Comparison of ENCODE assay signal across 14 cellular contexts in the genomic region with DNA sequence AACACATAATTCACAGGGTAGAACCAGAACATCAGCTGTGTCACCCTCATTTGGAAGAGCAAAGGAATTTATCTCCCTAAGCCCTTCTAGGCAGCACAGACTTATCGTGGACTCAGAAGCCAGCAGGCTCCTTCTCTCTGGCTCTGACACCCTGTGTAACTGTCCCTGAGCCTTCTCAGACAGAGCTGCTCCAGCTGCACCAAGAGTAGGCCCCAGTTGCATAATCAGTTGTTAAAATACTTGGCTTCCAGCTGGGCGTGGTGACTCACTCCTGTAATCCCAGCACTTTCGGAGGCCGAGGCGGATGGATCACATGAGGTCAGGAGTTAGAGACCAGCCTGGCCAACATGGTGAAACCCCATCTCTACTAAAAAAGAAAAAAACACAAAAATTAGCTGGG. TPM values are rescaled to one million over a fixed set of nuclear protein-coding genes. Genes with fewer than 3 reads are reported as not detected.
DNase-seq lines count a peak whose midpoint lies in the region; ATAC-seq and TF ChIP-seq lines count a peak whose summit lies in the region.
"Had no signal": no experiment of that assay in that cellular context is flagged by ENCODE, and none has a peak within 500 bp of the region (broad histone marks: within the 10 kb centered on the region; RNA-seq: fewer than 3 reads in every experiment).

No MANE protein-coding gene starts in this region.

- H3K4me3 ChIP-seq in breast epithelium (no peak overlapping the region), mammary epithelial cell (replicated peaks in 1 of 3; ENCODE audit: insufficient read depth in 1 of 3, low read depth in 2 of 3, low read length in 3 of 3) (no peak overlapping the region)
- H3K4me3 ChIP-seq: esophagus muscularis mucosa, Peyer's patch had no signal

- in situ Hi-C loops in mammary epithelial cell (cut with MboI; ENCODE audit: low sequenced_read_pairs in 2 of 2): no loop called here
- in situ Hi-C loops in KBM-7 (cut with MboI; ENCODE audit: low pct_unique_long_range_greater_than_20kb, low sequenced_read_pairs): no loop called here

- DNase-seq in MCF 10A (ENCODE audit: unreplicated experiment): peak; percentile 89
- no peak for DNase-seq in breast epithelium (ENCODE audit: low spot score in 2 of 2)
- peak; percentile 21 for DNase-seq in mammary epithelial cell
- DNase-seq in left colon: peak; percentile 16 to 38
- no peak for DNase-seq in KBM-7
- DNase-seq in T-helper 17 cell: no peak
- DNase-seq in NCI-H526 treated with DMSO at 0.1 percent for 48 hours (lab: John Stamatoyannopoulos, UW): no peak
- DNase-seq in AML-193 (lab: John Stamatoyannopoulos, UW): no peak
- DNase-seq: NCI-H2171; occipital lobe; stimulated activated CD4-positive, alpha-beta T cell treated with anti-CD3 and anti-CD28 coated beads, Interleukin-2, amount 100 ng/mL, for 24 hours; stimulated activated naive CD4-positive, alpha-beta T cell had no signal

- no peak overlapping the region for H3K4me3 Mint-ChIP-seq in MCF 10A (ENCODE audit: unreplicated experiment)
- H3K4me3 Mint-ChIP-seq in T-helper 17 cell: no peak overlapping the region

- H3K4me1 Mint-ChIP-seq in MCF 10A (ENCODE audit: insufficient read depth, unreplicated experiment) (peaks cover 11% of the 10 kb centered on the region), T-helper 17 cell (no peaks in the 10 kb centered on the region)

- H3K27me3 Mint-ChIP-seq in MCF 10A (ENCODE audit: insufficient read depth, unreplicated experiment): no peaks in the 10 kb centered on the region
- H3K27me3 Mint-ChIP-seq in T-helper 17 cell: no peaks in the 10 kb centered on the region

- H3K27ac ChIP-seq in breast epithelium (no peak overlapping the region), mammary epithelial cell (ENCODE audit: insufficient read depth, low read depth, low read length) (no peak overlapping the region)
- H3K27ac ChIP-seq: esophagus muscularis mucosa, Peyer's patch had no signal

- BruUV-seq in MCF 10A (replicated peaks; lab: Mats Ljungman, UMichigan): no TSS peak
- BruUV-seq in mammary epithelial cell (replicated peaks; lab: Mats Ljungman, UMichigan): no TSS peak

- POLR2A ChIA-PET in MCF 10A (lab: Yijun Ruan, JAX): interaction anchor here (0.6 to 1.5 kb wide), 4 partner anchors 22 to 83 kb away, joined by 3 to 5 read pairs (median 4); no protein-coding TSS in a partner anchor

- H3K9me3 ChIP-seq in breast epithelium (no peaks in the 10 kb centered on the region), mammary epithelial cell (replicated peaks; ENCODE audit: insufficient read depth, low read length) (no peaks in the 10 kb centered on the region), T-helper 17 cell (ENCODE audit: control insufficient read depth, low read length, poor library complexity, severe bottlenecking) (no peaks in the 10 kb centered on the region)
- H3K9me3 ChIP-seq: esophagus muscularis mucosa, Peyer's patch had no signal

- H3K36me3 Mint-ChIP-seq in MCF 10A (ENCODE audit: insufficient read depth, unreplicated experiment) (peaks cover 14% of the 10 kb centered on the region), T-helper 17 cell (ENCODE audit: low read depth) (peaks cover 2% of the 10 kb centered on the region)

- dilution Hi-C loops in mammary epithelial cell (cut with HindIII; ENCODE audit: low sequenced_read_pairs): no loop called here

- H3K4me1 ChIP-seq in breast epithelium: no peaks in the 10 kb centered on the region
- H3K4me1 ChIP-seq in mammary epithelial cell (ENCODE audit: insufficient read depth, low read length): no peaks in the 10 kb centered on the region
- H3K4me1 ChIP-seq: esophagus muscularis mucosa, Peyer's patch had no signal

- CTCF ChIA-PET in MCF 10A (lab: Yijun Ruan, JAX) (interaction anchor here (1.2 to 2.6 kb wide), 4 partner anchors 58 to 287 kb away, joined by 3 to 17 read pairs (median 8); partner anchors contain the start of gene XYLB), mammary epithelial cell (lab: Charles Lee; ENCODE audit: low non-redundant PET) (no interaction called here)

- no peaks in the 10 kb centered on the region for H3K9me3 Mint-ChIP-seq in MCF 10A (ENCODE audit: unreplicated experiment)

- H3K79me2 ChIP-seq in mammary epithelial cell (ENCODE audit: insufficient read depth, low read length): no peaks in the 10 kb centered on the region

- intact Hi-C loops in MCF 10A (cut with micrococcal nuclease) (no loop called here), breast epithelium (cut with DNase I; ENCODE audit: low total_unique reads) (no loop called here), mammary epithelial cell (cut with micrococcal nuclease) (no loop called here), left colon (cut with DNase I, micrococcal nuclease) (no loop called here)

- no peak overlapping the region for H2AFZ ChIP-seq in mammary epithelial cell (ENCODE audit: low read depth, low read length)

- TF ChIP-seq CTCF in MCF 10A (IDR thresholded peaks at IDR 0.05; ENCODE audit: unreplicated experiment) (no peak), breast epithelium (IDR thresholded peaks at IDR 0.05) (no peak), mammary epithelial cell (conservative IDR thresholded peaks at IDR 0.05 in 1 of 2, IDR thresholded peaks at IDR 0.05 in 1 of 2; ENCODE audit: extremely low read depth in 1 of 2, insufficient read depth in 1 of 2, low read depth in 1 of 2, low read length in 2 of 2) (no peak)

- 93% methylated on average over 5 of the region's 5 CpGs for WGBS in mammary epithelial cell (ENCODE audit: low coverage, missing lambda C conversion rate)

- no peaks in the 10 kb centered on the region for H4K20me1 ChIP-seq in mammary epithelial cell (ENCODE audit: insufficient read depth, low read length)

- H3K27me3 ChIP-seq in breast epithelium (no peaks in the 10 kb centered on the region), mammary epithelial cell (ENCODE audit: insufficient read depth, low read length) (no peaks in the 10 kb centered on the region)
- H3K27me3 ChIP-seq: esophagus muscularis mucosa, Peyer's patch had no signal

- no peaks in the 10 kb centered on the region for H3K36me3 ChIP-seq in breast epithelium
- no peaks in the 10 kb centered on the region for H3K36me3 ChIP-seq in mammary epithelial cell (ENCODE audit: insufficient read depth, low read length)

- ATAC-seq in left colon (peak; percentile 35), T-helper 17 cell (no peak)

- H3K4me2 ChIP-seq in mammary epithelial cell (ENCODE audit: insufficient read depth, low read depth, low read length): no peak overlapping the region

- H3K9ac ChIP-seq in mammary epithelial cell (ENCODE audit: insufficient read depth, low read length): no peak overlapping the region

- no peak for TF ChIP-seq POLR2A in breast epithelium (IDR thresholded peaks at IDR 0.05)

- H3K27ac Mint-ChIP-seq in MCF 10A (ENCODE audit: low read depth, unreplicated experiment) (no peak overlapping the region), T-helper 17 cell (no peak overlapping the region)

RNA-seq across cellular contexts. Expression of gene ACVR2B, which starts 49.4 kb away (rescaled TPM):
- total RNA-seq in MCF 10A (2022) (3.6 and 3.8 TPM in 2 replicates), breast epithelium (10 to 100 TPM in 2 of 3 donors, 1 to 10 TPM in 1; 4.0 to 10.7 (median 10.2) TPM), mammary epithelial cell (1 to 10 TPM; 3.0 to 3.3 TPM), left colon (1 to 10 TPM; 5.2 to 7.1 TPM), T-helper 17 cell (1 to 10 TPM; 6.6 to 6.7 TPM)
- 1.9 TPM for polyA plus RNA-seq in mammary epithelial cell
- polyA minus RNA-seq in mammary epithelial cell: 7.8 TPM

RNA-seq across cellular contexts. Expression of gene XYLB, which starts 57.7 kb away (rescaled TPM):
- total RNA-seq in MCF 10A (2022) (4.4 and 6.6 TPM in 2 replicates), breast epithelium (1 to 10 TPM; 5.2 to 7.9 (median 6.7) TPM), mammary epithelial cell (1 to 10 TPM; 3.0 to 4.5 TPM), left colon (10 to 100 TPM; 18.0 to 19.2 TPM), T-helper 17 cell (1 to 10 TPM in 1 of 2 donors, under 1 TPM in 1; 0.75 to 2.8 TPM)
- polyA plus RNA-seq in mammary epithelial cell: 3.3 TPM
- 38.2 TPM for polyA minus RNA-seq in mammary epithelial cell

Comparison
In these comparisons a context has a peak if more than half of its experiments do, and no peak if none do; other contexts are left out.
1. DNase-seq: peak in MCF 10A (single experiment), mammary epithelial cell (single experiment) and left colon (2 of 2); none in breast epithelium (0 of 2), KBM-7 (single experiment), T-helper 17 cell (0 of 3), NCI-H526 treated with DMSO at 0.1 percent for 48 hours (single experiment) and AML-193 (0 of 2).